Comparison of ENCODE assay signal across 1 cellular context in the genomic region with DNA sequence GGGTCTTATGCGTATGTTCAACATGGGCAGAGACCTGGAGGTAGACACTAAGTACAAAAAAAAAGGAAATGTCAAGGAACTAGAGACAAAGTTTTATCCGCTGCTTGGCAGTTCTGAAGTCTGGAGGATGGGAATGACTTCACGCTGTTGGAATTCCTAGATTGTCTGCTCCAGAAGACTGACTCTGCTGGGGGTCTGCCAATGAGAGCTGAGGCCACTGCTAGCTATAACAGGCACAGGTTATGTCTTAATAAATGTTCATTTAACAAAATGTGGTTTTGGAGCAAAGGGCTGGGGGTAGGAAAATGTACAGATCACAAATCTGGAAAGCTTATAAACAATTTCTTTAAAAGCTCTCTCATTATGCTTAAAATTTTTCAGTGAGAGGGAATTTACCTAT.
TF ChIP-seq lines count a peak whose summit lies in the region.

No MANE protein-coding gene starts in this region.

TF ChIP-seq in IMR-90, 13 proteins besides CTCF, POLR2A, EP300 and RAD21 (continued from another document):
- TF ChIP-seq, protein P1, sequence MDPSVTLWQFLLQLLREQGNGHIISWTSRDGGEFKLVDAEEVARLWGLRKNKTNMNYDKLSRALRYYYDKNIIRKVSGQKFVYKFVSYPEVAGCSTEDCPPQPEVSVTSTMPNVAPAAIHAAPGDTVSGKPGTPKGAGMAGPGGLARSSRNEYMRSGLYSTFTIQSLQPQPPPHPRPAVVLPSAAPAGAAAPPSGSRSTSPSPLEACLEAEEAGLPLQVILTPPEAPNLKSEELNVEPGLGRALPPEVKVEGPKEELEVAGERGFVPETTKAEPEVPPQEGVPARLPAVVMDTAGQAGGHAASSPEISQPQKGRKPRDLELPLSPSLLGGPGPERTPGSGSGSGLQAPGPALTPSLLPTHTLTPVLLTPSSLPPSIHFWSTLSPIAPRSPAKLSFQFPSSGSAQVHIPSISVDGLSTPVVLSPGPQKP (IDR thresholded peaks at IDR 0.05; ENCODE audit: borderline replicate concordance, low read depth, low read length), result no peak
- no peak for TF ChIP-seq NFE2L2 (IDR thresholded peaks at IDR 0.05; ENCODE audit: low read depth, low read length)
- TF ChIP-seq SMC3 (IDR thresholded peaks at IDR 0.05; ENCODE audit: low read depth, low read length), result no peak
- no peak for TF ChIP-seq RCOR1 (IDR thresholded peaks at IDR 0.05; ENCODE audit: insufficient replicate concordance, low read length)
